Comparison of ENCODE assay signal across 15 cellular contexts in genomic region chr7:159112136-159113011, GRCh38. TPM values are rescaled to one million over a fixed set of nuclear protein-coding genes. Genes with fewer than 3 reads are reported as not detected.
DNase-seq lines count a peak whose midpoint lies in the region; ATAC-seq, FAIRE-seq and TF ChIP-seq lines count a peak whose summit lies in the region.
"Had no signal": no experiment of that assay in that cellular context is flagged by ENCODE, and none has a peak within 500 bp of the region (broad histone marks: within the 10 kb centered on the region; RNA-seq: fewer than 3 reads in every experiment).

No MANE protein-coding gene starts in this region.

- peak; percentile 23 for DNase-seq in activated naive CD4-positive, alpha-beta T cell treated with anti-CD3 and anti-CD28 coated beads for 36 hours
- DNase-seq in activated naive CD4-positive, alpha-beta T cell treated with Interleukin-2 at 50 U/mL for 16 hours = no peak
- DNase-seq in RWPE2 (ENCODE audit: low spot score) = peak; percentile 36
- no peak for DNase-seq in hepatocyte (ENCODE audit: low spot score)
- DNase-seq in sciatic nerve (ENCODE audit: low spot score) = peak; percentile 35
- no peak for DNase-seq in omental fat pad (ENCODE audit: low spot score)
- no peak for DNase-seq in urothelium cell line (ENCODE audit: low spot score)
- no peak for DNase-seq in COLO668 (lab: John Stamatoyannopoulos, UW; ENCODE audit: unreplicated experiment)
- DNase-seq: colonic mucosa, kidney, NCI-H1092 treated with DMSO at 0.1 percent for 48 hours, NCI-H2171, stomach had no signal

- no peak overlapping the region for H3K4me3 Mint-ChIP-seq in activated naive CD4-positive, alpha-beta T cell treated with anti-CD3 and anti-CD28 coated beads for 36 hours

- no peaks in the 10 kb centered on the region for H3K36me3 Mint-ChIP-seq in activated naive CD4-positive, alpha-beta T cell treated with anti-CD3 and anti-CD28 coated beads for 36 hours (ENCODE audit: low read depth)

- no peaks in the 10 kb centered on the region for H3K79me2 ChIP-seq in hepatocyte

- no peak overlapping the region for H3K27ac Mint-ChIP-seq in activated naive CD4-positive, alpha-beta T cell treated with anti-CD3 and anti-CD28 coated beads for 36 hours

- H3K9me2 ChIP-seq in hepatocyte (replicated peaks; ENCODE audit: insufficient read depth) = no peaks in the 10 kb centered on the region

- H3K4me1 ChIP-seq in RWPE2 (ENCODE audit: insufficient read depth, poor library complexity, severe bottlenecking) (no peaks in the 10 kb centered on the region), hepatocyte (ENCODE audit: insufficient read depth) (no peaks in the 10 kb centered on the region)
- H3K4me1 ChIP-seq: colonic mucosa, SJSA1 had no signal

- 71% methylated on average over 48 of the region's 48 CpGs for WGBS in hepatocyte (ENCODE audit: low lambda C conversion rate, missing lambda C conversion rate)

- intact Hi-C loops in activated naive CD4-positive, alpha-beta T cell treated with anti-CD3 and anti-CD28 coated beads for 36 hours (cut with micrococcal nuclease) = no loop called here
- intact Hi-C loops in sciatic nerve (cut with DNase I) = no loop called here

- H3K4me1 Mint-ChIP-seq in activated naive CD4-positive, alpha-beta T cell treated with anti-CD3 and anti-CD28 coated beads for 36 hours (ENCODE audit: low read depth) = peaks cover 4% of the 10 kb centered on the region

- no peaks in the 10 kb centered on the region for H4K20me1 ChIP-seq in hepatocyte (ENCODE audit: insufficient read depth, poor library complexity, severe bottlenecking)

- ATAC-seq in RWPE2 (ENCODE audit: low read depth) (no peak), sciatic nerve (no peak), omental fat pad (ENCODE audit: low FRiP score) (no peak)

- no peak overlapping the region for H2AFZ ChIP-seq in hepatocyte

- TF ChIP-seq CTCF in RWPE2 (IDR thresholded peaks at IDR 0.05; ENCODE audit: poor library complexity, severe bottlenecking) (no peak), hepatocyte (IDR thresholded peaks at IDR 0.05; ENCODE audit: poor library complexity) (no peak), omental fat pad (IDR thresholded peaks at IDR 0.05) (no peak)

- CTCF ChIA-PET in activated naive CD4-positive, alpha-beta T cell treated with anti-CD3 and anti-CD28 coated beads for 36 hours (lab: Charles Lee) = no interaction called here

- peaks cover 9% of the 10 kb centered on the region for H3K27me3 Mint-ChIP-seq in activated naive CD4-positive, alpha-beta T cell treated with anti-CD3 and anti-CD28 coated beads for 36 hours (ENCODE audit: low read depth)

- no peaks in the 10 kb centered on the region for H3K9me3 Mint-ChIP-seq in activated naive CD4-positive, alpha-beta T cell treated with anti-CD3 and anti-CD28 coated beads for 36 hours

- H3K9me3 ChIP-seq in RWPE2 (ENCODE audit: severe bottlenecking) (no peaks in the 10 kb centered on the region), hepatocyte (ENCODE audit: low read depth) (no peaks in the 10 kb centered on the region)
- H3K9me3 ChIP-seq: colonic mucosa, SJSA1, stomach had no signal

- H3K4me2 ChIP-seq in hepatocyte = peak overlapping the region; percentile 33

- no peak overlapping the region for H3K4me3 ChIP-seq in RWPE2 (ENCODE audit: severe bottlenecking)
- H3K4me3 ChIP-seq in hepatocyte = no peak overlapping the region
- H3K4me3 ChIP-seq: colonic mucosa, SJSA1, stomach had no signal

- no peak overlapping the region for H3K27ac ChIP-seq in RWPE2 (ENCODE audit: poor library complexity, severe bottlenecking)
- H3K27ac ChIP-seq in hepatocyte = no peak overlapping the region
- H3K27ac ChIP-seq: colonic mucosa, SJSA1, stomach had no signal

- H3K27me3 ChIP-seq in RWPE2 (ENCODE audit: insufficient read depth, poor library complexity, severe bottlenecking) = peaks cover 16% of the 10 kb centered on the region
- peaks cover 17% of the 10 kb centered on the region for H3K27me3 ChIP-seq in hepatocyte
- H3K27me3 ChIP-seq: colonic mucosa had no signal

- H3K36me3 ChIP-seq in RWPE2 (ENCODE audit: low read depth) (no peaks in the 10 kb centered on the region), hepatocyte (replicated peaks; ENCODE audit: insufficient read depth, low read depth) (no peaks in the 10 kb centered on the region)
- H3K36me3 ChIP-seq: colonic mucosa, SJSA1, stomach had no signal

- no peak for FAIRE-seq in urothelium cell line (lab: Jason Lieb, UNC)
- FAIRE-seq: H54, kidney had no signal

RNA-seq across cellular contexts. Expression of gene VIPR2, which starts 32.3 kb away (rescaled TPM):
- total RNA-seq in activated naive CD4-positive, alpha-beta T cell treated with anti-CD3 and anti-CD28 coated beads for 36 hours = 1 to 10 TPM in 1 of 2 experiments, under 1 TPM in 1; 0.83 to 1.7 TPM
- 2.8 and 3.4 TPM in 2 replicates for total RNA-seq in hepatocyte
- 2.7 and 4.5 TPM in 2 replicates for polyA plus RNA-seq in hepatocyte
- 2.0 TPM for total RNA-seq in sciatic nerve
- total RNA-seq in omental fat pad = 10 to 100 TPM in 3 of 4 donors, 1 to 10 TPM in 1; 3.6 to 71.0 (median 24.6) TPM
- total RNA-seq: SJSA1 had no signal

Comparison
In these comparisons a context has a peak if more than half of its experiments do, and no peak if none do; other contexts are left out.
1. DNase-seq: peak in activated naive CD4-positive, alpha-beta T cell treated with anti-CD3 and anti-CD28 coated beads for 36 hours (single experiment), RWPE2 (single experiment) and sciatic nerve (single experiment); none in activated naive CD4-positive, alpha-beta T cell treated with Interleukin-2 at 50 U/mL for 16 hours (single experiment), hepatocyte (single experiment), omental fat pad (single experiment), urothelium cell line (single experiment) and COLO668 (single experiment).